ENCODE assay signal across 20 cellular contexts in genomic region chr2:116754371-116755101, GRCh38.
DNase-seq lines count a peak whose midpoint lies in the region; ATAC-seq, FAIRE-seq and TF ChIP-seq lines count a peak whose summit lies in the region.
"Had no signal": no experiment of that assay in that cellular context is flagged by ENCODE, and none has a peak within 500 bp of the region (broad histone marks: within the 10 kb centered on the region; RNA-seq: fewer than 3 reads in every experiment).

No MANE protein-coding gene starts in this region.

- H3K14ac ChIP-seq in H1 (ENCODE audit: insufficient read length) = no peak overlapping the region

- H3K4ac ChIP-seq in H1 (replicated peaks; ENCODE audit: insufficient read length, low read depth, low read length) (no peak overlapping the region), mesendoderm (ENCODE audit: low read depth, low read length) (no peak overlapping the region)

- no peak overlapping the region for H2BK12ac ChIP-seq in H1 (ENCODE audit: low read depth, low read length)

- TF ChIP-seq POLR2A in H1 (IDR thresholded peaks at IDR 0.05; ENCODE audit: control extremely low read depth in 1 of 2, low read depth in 2 of 2, low read length in 2 of 2) (no peak), sigmoid colon (IDR thresholded peaks at IDR 0.05) (no peak)

- H2AK5ac ChIP-seq in H1 (ENCODE audit: low read depth, low read length) (no peak overlapping the region), mesendoderm (ENCODE audit: low read length) (no peak overlapping the region)

- H2BK15ac ChIP-seq in H1 (ENCODE audit: low read length) (no peak overlapping the region), mesendoderm (replicated peaks; ENCODE audit: low read depth) (no peak overlapping the region)

- no peak overlapping the region for H3K9ac ChIP-seq in HUES6 (ENCODE audit: low read length)
- no peak overlapping the region for H3K9ac ChIP-seq in H1 (replicated peaks in 1 of 4; ENCODE audit: extremely low read depth in 1 of 4, low read depth in 3 of 4, low read length in 3 of 4)
- no peak overlapping the region for H3K9ac ChIP-seq in mesendoderm (ENCODE audit: low read length)

- H2AFZ ChIP-seq in H1 (ENCODE audit: low read length) = peak overlapping the region; percentile 99

- intact Hi-C loops in sigmoid colon (cut with DNase I) = no loop called here

- no peak overlapping the region for H2BK5ac ChIP-seq in H1 (ENCODE audit: low read depth, low read length)
- no peak overlapping the region for H2BK5ac ChIP-seq in mesendoderm (ENCODE audit: low read length)

- peak overlapping the region; percentile 10 for H4K91ac ChIP-seq in H1 (replicated peaks; ENCODE audit: insufficient read length, low read length)

- peak overlapping the region; percentile 39; the same call in 1 of the 2 replicates for H3K18ac ChIP-seq in H1 (ENCODE audit: extremely low read depth, low read length)
- H3K18ac ChIP-seq in mesendoderm (ENCODE audit: low read length) = no peak overlapping the region

- H3K27me3 ChIP-seq in HUES6 (ENCODE audit: control insufficient read depth, insufficient read depth, low read length) (no peaks in the 10 kb centered on the region), H1 (replicated peaks in 1 of 4; ENCODE audit: control insufficient read depth in 3 of 4, extremely low read depth in 1 of 4, insufficient read depth in 3 of 4, low read length in 3 of 4) (peaks cover 0 to 1% (median 0%) of the 10 kb centered on the region in 4 experiments; a peak in 1 of 7 replicates), mesendoderm (ENCODE audit: insufficient read depth, low read length, poor library complexity) (no peaks in the 10 kb centered on the region), sigmoid colon (no peaks in the 10 kb centered on the region)
- H3K27me3 ChIP-seq: esophagus squamous epithelium had no signal

- H3K4me2 ChIP-seq in H1 (ENCODE audit: insufficient read depth in 1 of 2, low read depth in 2 of 2, low read length in 2 of 2) (peak overlapping the region; percentile 15 to 38; a peak in 2 of 4 replicates), mesendoderm (ENCODE audit: low read length) (no peak overlapping the region)

- H2BK120ac ChIP-seq in H1 (replicated peaks; ENCODE audit: low read depth, low read length) (no peak overlapping the region), mesendoderm (ENCODE audit: low read depth, low read length) (no peak overlapping the region)

- no peaks in the 10 kb centered on the region for H4K20me1 ChIP-seq in H1 (replicated peaks in 1 of 2; ENCODE audit: control insufficient read depth in 1 of 2, insufficient read depth in 2 of 2, low read length in 2 of 2)

- peak overlapping the region; percentile 31; the same call in 1 of the 2 replicates for H3K27ac ChIP-seq in HUES6 (ENCODE audit: low read depth, low read length)
- 0 out of 2 replicates have a peak overlapping the region, but pooled peaks have one; percentile 3 for H3K27ac ChIP-seq in H1 (ENCODE audit: low read depth, low read length)
- H3K27ac ChIP-seq in mesendoderm (ENCODE audit: low read depth, low read length) = no peak overlapping the region
- no peak overlapping the region for H3K27ac ChIP-seq in sigmoid colon
- H3K27ac ChIP-seq: esophagus squamous epithelium, WERI-Rb-1 had no signal

- peaks cover 17% of the 10 kb centered on the region for H3K4me1 ChIP-seq in HUES6 (ENCODE audit: control insufficient read depth, insufficient read depth, low read length)
- H3K4me1 ChIP-seq in H1 (replicated peaks in 1 of 4; ENCODE audit: control insufficient read depth in 3 of 4, insufficient read depth in 4 of 4, low read length in 3 of 4) = peaks cover 0 to 7% (median 2%) of the 10 kb centered on the region in 4 experiments; a peak in 3 of 7 replicates
- H3K4me1 ChIP-seq in mesendoderm (ENCODE audit: control insufficient read depth, low read depth, low read length) = no peaks in the 10 kb centered on the region
- no peaks in the 10 kb centered on the region for H3K4me1 ChIP-seq in sigmoid colon
- H3K4me1 ChIP-seq: esophagus squamous epithelium had no signal

- H2BK20ac ChIP-seq in H1 (ENCODE audit: low read length) = no peak overlapping the region

- H4K8ac ChIP-seq in H1 (ENCODE audit: extremely low read depth, insufficient read depth, low read length) (0 out of 2 replicates have a peak overlapping the region, but pooled peaks have one; percentile 38), mesendoderm (ENCODE audit: low read depth, low read length) (peak overlapping the region; percentile 86)

- TF ChIP-seq RAD21 in H1 (IDR thresholded peaks at IDR 0.05 in 1 of 2, conservative IDR thresholded peaks at IDR 0.05 in 1 of 2; ENCODE audit: low read depth in 2 of 2, low read length in 2 of 2) = no peak; a peak in 1 of 4 replicates

- DNase-seq in Ammon's horn (ENCODE audit: low spot score) = peak; percentile 7
- DNase-seq in H1 (ENCODE audit: low read depth in 1 of 2, low spot score in 2 of 2) = peak; percentile 41 to 63
- peak; percentile 25 for DNase-seq in mesendoderm
- DNase-seq in sigmoid colon = no peak
- no peak for DNase-seq in cerebellar cortex (ENCODE audit: low spot score)
- DNase-seq: activated CD4-positive, alpha-beta T cell treated with anti-CD3 and anti-CD28 coated beads, Interleukin-2, amount 50 U/mL, for 4 hours; activated gamma-delta T cell treated with Interleukin-2 at 50 U/mL for 16 hours; amniotic stem cell; CD4-positive, alpha-beta T cell; effector CD4-positive, alpha-beta T cell; esophagus squamous epithelium; KG1; naive B cell; NCI-H2029; NCI-H524 treated with DMSO at 0.1 percent for 48 hours; stimulated activated CD8-positive, alpha-beta memory T cell treated with anti-CD3 and anti-CD28 coated beads, Interleukin-4, amount 100 ng/mL, for 48 hours; WERI-Rb-1 had no signal

- H4K5ac ChIP-seq in H1 (ENCODE audit: insufficient read length, low read depth, low read length) (no peak overlapping the region), mesendoderm (ENCODE audit: low read length) (no peak overlapping the region)

- no peaks in the 10 kb centered on the region for H3K23me2 ChIP-seq in H1 (ENCODE audit: low read depth, low read length)

- no peaks in the 10 kb centered on the region for H3K79me2 ChIP-seq in H1 (ENCODE audit: control insufficient read depth in 1 of 2, insufficient read depth in 2 of 2, low read length in 2 of 2)
- H3K79me2 ChIP-seq in mesendoderm (ENCODE audit: control insufficient read depth, insufficient read depth, low read length) = no peaks in the 10 kb centered on the region

- no peak for TF ChIP-seq EP300 in H1 (IDR thresholded peaks at IDR 0.05; ENCODE audit: borderline replicate concordance in 1 of 2, low read depth in 2 of 2, low read length in 2 of 2)
- TF ChIP-seq EP300 in sigmoid colon (IDR thresholded peaks at IDR 0.05) = no peak

- 21% methylated on average over 13 of the region's 13 CpGs; no CpG with 5 or more reads in 1 of the 2 experiments for WGBS in H1 (ENCODE audit: extremely low coverage in 1 of 2, insufficient coverage in 1 of 2, insufficient read length in 1 of 2, insufficient replicate concordance in 2 of 2, low coverage in 1 of 2, low lambda C conversion rate in 2 of 2, missing lambda C conversion rate in 1 of 2), 2 experiments
- WGBS in mesendoderm (ENCODE audit: extremely low coverage, insufficient coverage, low lambda C conversion rate) = no CpG with 5 or more reads among the region's 13 CpGs
- 62 to 84% methylated on average over 13 of the region's 13 CpGs for WGBS in sigmoid colon, 2 donors

- H3K23ac ChIP-seq in H1 (ENCODE audit: insufficient read length) (no peak overlapping the region), mesendoderm (ENCODE audit: low read length) (no peak overlapping the region)

- H3K56ac ChIP-seq in H1 (replicated peaks; ENCODE audit: insufficient read length, low read depth, low read length) = no peak overlapping the region
- H3K56ac ChIP-seq in mesendoderm (ENCODE audit: low read length) = peak overlapping the region; percentile 25

- FAIRE-seq in H1 (lab: Jason Lieb, UNC) = no peak

- CTCF ChIA-PET in H1 (lab: Charles Lee; ENCODE audit: partially characterized antibody) = interaction anchor here (0.6 to 1.3 kb wide), 3 partner anchors 63 to 1860 kb away, joined by 3 read pairs; no protein-coding TSS in a partner anchor

- ATAC-seq in GM21528 (IDR thresholded peaks at IDR 0.05; ENCODE audit: low FRiP score, unreplicated experiment) (no peak), GM18907 (IDR thresholded peaks at IDR 0.05; ENCODE audit: unreplicated experiment) (no peak)

- TF ChIP-seq CTCF in H1 (IDR thresholded peaks at IDR 0.05; ENCODE audit: control extremely low read depth in 1 of 3, insufficient read depth in 1 of 3, low read depth in 1 of 3, low read length in 3 of 3) (no peak), sigmoid colon (IDR thresholded peaks at IDR 0.05) (no peak)

- no peaks in the 10 kb centered on the region for H3K9me3 ChIP-seq in HUES6 (ENCODE audit: control insufficient read depth, insufficient read depth, low read depth, low read length)
- no peaks in the 10 kb centered on the region for H3K9me3 ChIP-seq in H1 (ENCODE audit: insufficient read depth in 2 of 2, low read depth in 1 of 2, low read length in 1 of 2)
- H3K9me3 ChIP-seq in sigmoid colon = no peaks in the 10 kb centered on the region
- H3K9me3 ChIP-seq: esophagus squamous epithelium had no signal

- POLR2A ChIA-PET in H1 (lab: Charles Lee; ENCODE audit: partially characterized antibody) = no interaction called here

- H3K36me3 ChIP-seq in HUES6 (ENCODE audit: control insufficient read depth, insufficient read depth, low read length) (no peaks in the 10 kb centered on the region), H1 (ENCODE audit: control insufficient read depth in 2 of 4, insufficient read depth in 4 of 4, low read length in 3 of 4) (no peaks in the 10 kb centered on the region), mesendoderm (ENCODE audit: control insufficient read depth, insufficient read depth, low read length) (no peaks in the 10 kb centered on the region), sigmoid colon (no peaks in the 10 kb centered on the region)
- H3K36me3 ChIP-seq: esophagus squamous epithelium, WERI-Rb-1 had no signal

- H3K79me1 ChIP-seq in H1 (ENCODE audit: low read depth, low read length) = no peaks in the 10 kb centered on the region
- no peaks in the 10 kb centered on the region for H3K79me1 ChIP-seq in mesendoderm (ENCODE audit: low read length)

- H3K4me3 ChIP-seq in HUES6 (ENCODE audit: low read depth, low read length) (peak overlapping the region; percentile 10; the same call in 1 of the 2 replicates), H1 (ENCODE audit: extremely low read depth in 1 of 4, insufficient read depth in 2 of 4, low read depth in 3 of 4, low read length in 4 of 4) (0 out of 8 replicates have a peak overlapping the region, but pooled peaks of 1 of the 4 experiments have one; percentile 4), mesendoderm (ENCODE audit: low read length) (no peak overlapping the region), sigmoid colon (no peak overlapping the region)
- H3K4me3 ChIP-seq: esophagus squamous epithelium had no signal

TF ChIP-seq in H1, 55 proteins besides CTCF, POLR2A, EP300 and RAD21 (continues in another document):
- TF ChIP-seq EZH2 (IDR thresholded peaks at IDR 0.05; ENCODE audit: low read depth, low read length, severe bottlenecking) = no peak
- no peak for TF ChIP-seq KDM1A (IDR thresholded peaks at IDR 0.05; ENCODE audit: borderline replicate concordance, low read length)
- no peak for TF ChIP-seq SRF (IDR thresholded peaks at IDR 0.05; ENCODE audit: low read depth, low read length)
- no peak for TF ChIP-seq MAFK (IDR thresholded peaks at IDR 0.05; ENCODE audit: low read depth, low read length)
- no peak for TF ChIP-seq RFX5 (IDR thresholded peaks at IDR 0.05; ENCODE audit: borderline replicate concordance, low read depth, low read length)

Comparison
In these comparisons a context has a peak if more than half of its experiments do, and no peak if none do; other contexts are left out.
1. DNase-seq: peak in Ammon's horn (single experiment), H1 (2 of 2) and mesendoderm (single experiment); none in sigmoid colon (single experiment) and cerebellar cortex (single experiment).
2. H3K27ac ChIP-seq: peak in HUES6 (single experiment) and H1 (single experiment); none in mesendoderm (single experiment) and sigmoid colon (0 of 4).